1 cellular context compared by ENCODE assay signal in genomic region chr5:55936100-55936693, GRCh38.
A peak's percentile ranks its signal among the peaks of the same experiment; 100 is the strongest.
TF ChIP-seq lines count a peak whose summit lies in the region.

No MANE protein-coding gene starts in this region.

TF ChIP-seq in HEK293, 187 proteins besides CTCF, POLR2A, EP300 and RAD21 (continued from another document):
- TF ChIP-seq, protein P1, sequence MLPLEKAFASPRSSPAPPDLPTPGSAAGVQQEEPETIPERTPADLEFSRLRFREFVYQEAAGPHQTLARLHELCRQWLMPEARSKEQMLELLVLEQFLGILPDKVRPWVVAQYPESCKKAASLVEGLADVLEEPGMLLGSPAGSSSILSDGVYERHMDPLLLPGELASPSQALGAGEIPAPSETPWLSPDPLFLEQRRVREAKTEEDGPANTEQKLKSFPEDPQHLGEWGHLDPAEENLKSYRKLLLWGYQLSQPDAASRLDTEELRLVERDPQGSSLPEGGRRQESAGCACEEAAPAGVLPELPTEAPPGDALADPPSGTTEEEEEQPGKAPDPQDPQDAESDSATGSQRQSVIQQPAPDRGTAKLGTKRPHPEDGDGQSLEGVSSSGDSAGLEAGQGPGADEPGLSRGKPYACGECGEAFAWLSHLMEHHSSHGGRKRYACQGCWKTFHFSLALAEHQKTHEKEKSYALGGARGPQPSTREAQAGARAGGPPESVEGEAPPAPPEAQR (tag by site-specific recombination; IDR thresholded peaks at IDR 0.05) = no peak
- no peak for TF ChIP-seq PRDM10 (tag by site-specific recombination; IDR thresholded peaks at IDR 0.05)
- TF ChIP-seq ZBTB17 (tag by site-specific recombination; IDR thresholded peaks at IDR 0.05) = 0 out of 2 replicates have a peak, but pooled peaks have one; percentile 27
- TF ChIP-seq ZNF747 (tag by site-specific recombination; IDR thresholded peaks at IDR 0.05) = no peak
- TF ChIP-seq ZBTB48 (tag by site-specific recombination; IDR thresholded peaks at IDR 0.05) = no peak
- TF ChIP-seq ZNF404 (tag by site-specific recombination; IDR thresholded peaks at IDR 0.05) = no peak
- TF ChIP-seq, protein P2, sequence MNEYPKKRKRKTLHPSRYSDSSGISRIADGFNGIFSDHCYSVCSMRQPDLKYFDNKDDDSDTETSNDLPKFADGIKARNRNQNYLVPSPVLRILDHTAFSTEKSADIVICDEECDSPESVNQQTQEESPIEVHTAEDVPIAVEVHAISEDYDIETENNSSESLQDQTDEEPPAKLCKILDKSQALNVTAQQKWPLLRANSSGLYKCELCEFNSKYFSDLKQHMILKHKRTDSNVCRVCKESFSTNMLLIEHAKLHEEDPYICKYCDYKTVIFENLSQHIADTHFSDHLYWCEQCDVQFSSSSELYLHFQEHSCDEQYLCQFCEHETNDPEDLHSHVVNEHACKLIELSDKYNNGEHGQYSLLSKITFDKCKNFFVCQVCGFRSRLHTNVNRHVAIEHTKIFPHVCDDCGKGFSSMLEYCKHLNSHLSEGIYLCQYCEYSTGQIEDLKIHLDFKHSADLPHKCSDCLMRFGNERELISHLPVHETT (tag by site-specific recombination; IDR thresholded peaks at IDR 0.05) = no peak
- TF ChIP-seq ZBTB8A (tag by site-specific recombination; IDR thresholded peaks at IDR 0.05) = no peak
- TF ChIP-seq BCL11A (tag by site-specific recombination; IDR thresholded peaks at IDR 0.05; ENCODE audit: low read depth) = no peak
- TF ChIP-seq KLF8 (tag by site-specific recombination; IDR thresholded peaks at IDR 0.05) = 0 out of 2 replicates have a peak, but pooled peaks have one; percentile 19
- TF ChIP-seq KLF1 (tag by site-specific recombination; IDR thresholded peaks at IDR 0.05) = no peak
- TF ChIP-seq, protein P3, sequence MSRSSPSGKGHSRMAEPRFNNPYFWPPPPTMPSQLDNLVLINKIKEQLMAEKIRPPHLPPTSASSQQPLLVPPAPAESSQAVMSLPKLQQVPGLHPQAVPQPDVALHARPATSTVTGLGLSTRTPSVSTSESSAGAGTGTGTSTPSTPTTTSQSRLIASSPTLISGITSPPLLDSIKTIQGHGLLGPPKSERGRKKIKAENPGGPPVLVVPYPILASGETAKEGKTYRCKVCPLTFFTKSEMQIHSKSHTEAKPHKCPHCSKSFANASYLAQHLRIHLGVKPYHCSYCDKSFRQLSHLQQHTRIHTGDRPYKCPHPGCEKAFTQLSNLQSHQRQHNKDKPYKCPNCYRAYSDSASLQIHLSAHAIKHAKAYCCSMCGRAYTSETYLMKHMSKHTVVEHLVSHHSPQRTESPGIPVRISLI (tag by site-specific recombination; IDR thresholded peaks at IDR 0.05) = peak; percentile 99
- TF ChIP-seq ZNF544 (tag by site-specific recombination; IDR thresholded peaks at IDR 0.05) = no peak
- TF ChIP-seq ZNF521 (tag by site-specific recombination; IDR thresholded peaks at IDR 0.05) = no peak
- TF ChIP-seq ZNF677 (tag by site-specific recombination; IDR thresholded peaks at IDR 0.05) = no peak
- no peak for TF ChIP-seq YY1 (tag by site-specific recombination; IDR thresholded peaks at IDR 0.05)
- no peak for TF ChIP-seq KLF16 (tag by site-specific recombination; IDR thresholded peaks at IDR 0.05)
- TF ChIP-seq, protein P4, sequence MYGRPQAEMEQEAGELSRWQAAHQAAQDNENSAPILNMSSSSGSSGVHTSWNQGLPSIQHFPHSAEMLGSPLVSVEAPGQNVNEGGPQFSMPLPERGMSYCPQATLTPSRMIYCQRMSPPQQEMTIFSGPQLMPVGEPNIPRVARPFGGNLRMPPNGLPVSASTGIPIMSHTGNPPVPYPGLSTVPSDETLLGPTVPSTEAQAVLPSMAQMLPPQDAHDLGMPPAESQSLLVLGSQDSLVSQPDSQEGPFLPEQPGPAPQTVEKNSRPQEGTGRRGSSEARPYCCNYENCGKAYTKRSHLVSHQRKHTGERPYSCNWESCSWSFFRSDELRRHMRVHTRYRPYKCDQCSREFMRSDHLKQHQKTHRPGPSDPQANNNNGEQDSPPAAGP (tag by site-specific recombination; IDR thresholded peaks at IDR 0.05) = no peak
- no peak for TF ChIP-seq ZNF664 (tag by site-specific recombination; IDR thresholded peaks at IDR 0.05)
- no peak for TF ChIP-seq ZNF610 (tag by site-specific recombination; IDR thresholded peaks at IDR 0.05; ENCODE audit: borderline replicate concordance)
- TF ChIP-seq ZFP69B (tag by site-specific recombination; IDR thresholded peaks at IDR 0.05) = no peak
- TF ChIP-seq ZNF280C (tag by site-specific recombination; IDR thresholded peaks at IDR 0.05) = no peak
- TF ChIP-seq, protein P5, sequence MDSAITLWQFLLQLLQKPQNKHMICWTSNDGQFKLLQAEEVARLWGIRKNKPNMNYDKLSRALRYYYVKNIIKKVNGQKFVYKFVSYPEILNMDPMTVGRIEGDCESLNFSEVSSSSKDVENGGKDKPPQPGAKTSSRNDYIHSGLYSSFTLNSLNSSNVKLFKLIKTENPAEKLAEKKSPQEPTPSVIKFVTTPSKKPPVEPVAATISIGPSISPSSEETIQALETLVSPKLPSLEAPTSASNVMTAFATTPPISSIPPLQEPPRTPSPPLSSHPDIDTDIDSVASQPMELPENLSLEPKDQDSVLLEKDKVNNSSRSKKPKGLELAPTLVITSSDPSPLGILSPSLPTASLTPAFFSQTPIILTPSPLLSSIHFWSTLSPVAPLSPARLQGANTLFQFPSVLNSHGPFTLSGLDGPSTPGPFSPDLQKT (IDR thresholded peaks at IDR 0.05; ENCODE audit: borderline replicate concordance, low read depth, low read length) = no peak
